8 cellular contexts compared by ENCODE assay signal in genomic region chr19:4402171-4403004, GRCh38. TPM values are rescaled to one million over a fixed set of nuclear protein-coding genes. Genes with fewer than 3 reads are reported as not detected.
DNase-seq lines count a peak whose midpoint lies in the region; ATAC-seq and TF ChIP-seq lines count a peak whose summit lies in the region.

Gene CHAF1A, plus strand, starts transcription at chr19:4402640. Its CDS starts 123 bp downstream, at chr19:4402763.

- intact Hi-C loops in T-helper 1 cell treated with Interleukin-12 subunit alpha and Interleukin-12 subunit beta and Interleukin-4 antibody, amounts not matched to agents 30 ng/mL and 1 ng/mL, for 36 hours (cut with micrococcal nuclease): loop anchor here (1.0 to 5.0 kb wide), 11 partner anchors 55 to 1970 kb away; partner anchors contain the start of genes ALKBH7, ANKRD24, EEF2 and FEM1A
- intact Hi-C loops in left cardiac atrium (cut with DNase I) (loop anchor here (10.0 kb wide), 2 partner anchors 48 to 52 kb away; partner anchors contain the start of gene UBXN6 (in 2 of the 2)), posterior vena cava (cut with DNase I) (loop anchor here in 1 of 2 donors (5.0 kb wide), 1 partner anchor 60 kb away; the partner anchor contains the start of gene MPND)

- no peak for TF ChIP-seq CTCF in GM13976 (IDR thresholded peaks at IDR 0.05; ENCODE audit: borderline replicate concordance, control extremely low read depth, extremely low read depth, insufficient read depth, missing control alignments)

- in situ Hi-C loops in GM13976 (cut with MboI; ENCODE audit: low sequenced_read_pairs, unreplicated experiment): no loop called here

- ATAC-seq in HG02870 (IDR thresholded peaks at IDR 0.05; ENCODE audit: unreplicated experiment) (peak; percentile 86), left cardiac atrium (peak; percentile 95 to 97)

- DNase-seq in GM13976 (ENCODE audit: low spot score): peak; percentile 100
- DNase-seq in NCI-H146 treated with DMSO at 0.1 percent for 48 hours (lab: John Stamatoyannopoulos, UW; ENCODE audit: unreplicated experiment): peak; percentile 92
- peak; percentile 99 for DNase-seq in amniotic stem cell (lab: John Stamatoyannopoulos, UW)
- peak; percentile 99 for DNase-seq in left cardiac atrium
- peak; percentile 100 for DNase-seq in posterior vena cava (ENCODE audit: low spot score)
- peak; percentile 99 for DNase-seq in ureter (ENCODE audit: low spot score)

RNA-seq across cellular contexts. Expression of gene CHAF1A, which starts in this region (rescaled TPM):
- 74.0 and 79.1 TPM in 2 replicates for total RNA-seq in T-helper 1 cell treated with Interleukin-12 subunit alpha and Interleukin-12 subunit beta and Interleukin-4 antibody, amounts not matched to agents 30 ng/mL and 1 ng/mL, for 36 hours
- 1 to 10 TPM; 5.2 to 8.4 TPM for total RNA-seq in left cardiac atrium
- total RNA-seq in posterior vena cava: 1 to 10 TPM; 6.0 to 9.5 TPM
- 23.0 TPM for total RNA-seq in ureter

Comparison
In these comparisons a context has a peak if more than half of its experiments do, and no peak if none do; other contexts are left out.
1. Peak in every context shown above with its lines: DNase-seq and ATAC-seq.